13 cellular contexts compared by ENCODE assay signal in genomic region chr7:3068568-3068967, GRCh38. TPM values are rescaled to one million over a fixed set of nuclear protein-coding genes. Genes with fewer than 3 reads are reported as not detected.
DNase-seq lines count a peak whose midpoint lies in the region; ATAC-seq and TF ChIP-seq lines count a peak whose summit lies in the region.
"Had no signal": no experiment of that assay in that cellular context is flagged by ENCODE, and none has a peak within 500 bp of the region (broad histone marks: within the 10 kb centered on the region; RNA-seq: fewer than 3 reads in every experiment).

No MANE protein-coding gene starts in this region.

- H3K27me3 ChIP-seq in Karpas-422 (ENCODE audit: low read length): no peaks in the 10 kb centered on the region
- peaks cover 0 to 11% of the 10 kb centered on the region in 2 donors for H3K27me3 ChIP-seq in left lung
- H3K27me3 ChIP-seq: Peyer's patch had no signal

- H3K27ac ChIP-seq in Karpas-422 (ENCODE audit: low read length): no peak overlapping the region
- no peak overlapping the region for H3K27ac ChIP-seq in left lung
- H3K27ac ChIP-seq: stomach had no signal

- peaks cover 77% of the 10 kb centered on the region for H3K4me1 Mint-ChIP-seq in stimulated activated naive CD8-positive, alpha-beta T cell treated with anti-CD3 and anti-CD28 coated beads, Interleukin-15, Interleukin-2, amounts not matched to agents 100 ng/mL and 50 ng/mL, for 24 hours (ENCODE audit: low read depth)

- intact Hi-C loops in left lung (cut with DNase I): no loop called here

- H3K4me3 Mint-ChIP-seq in stimulated activated naive CD8-positive, alpha-beta T cell treated with anti-CD3 and anti-CD28 coated beads, Interleukin-15, Interleukin-2, amounts not matched to agents 100 ng/mL and 50 ng/mL, for 24 hours: peak overlapping the region; percentile 18
- H3K4me3 Mint-ChIP-seq: WTC11 had no signal

- no peaks in the 10 kb centered on the region for H3K9me2 ChIP-seq in Karpas-422 (replicated peaks; ENCODE audit: insufficient read depth, low read length)

- H3K27ac Mint-ChIP-seq in stimulated activated naive CD8-positive, alpha-beta T cell treated with anti-CD3 and anti-CD28 coated beads, Interleukin-15, Interleukin-2, amounts not matched to agents 100 ng/mL and 50 ng/mL, for 24 hours: peak overlapping the region; percentile 50
- H3K27ac Mint-ChIP-seq: WTC11 had no signal

- H3K4me1 ChIP-seq in Karpas-422 (ENCODE audit: low read length) (no peaks in the 10 kb centered on the region), left lung (no peaks in the 10 kb centered on the region)
- H3K4me1 ChIP-seq: stomach had no signal

- H3K4me2 ChIP-seq in Karpas-422 (ENCODE audit: low read depth, low read length, poor library complexity, severe bottlenecking): no peak overlapping the region

- H3K9ac ChIP-seq in Karpas-422 (ENCODE audit: low read length): no peak overlapping the region

- H3K9me3 Mint-ChIP-seq in stimulated activated naive CD8-positive, alpha-beta T cell treated with anti-CD3 and anti-CD28 coated beads, Interleukin-15, Interleukin-2, amounts not matched to agents 100 ng/mL and 50 ng/mL, for 24 hours: peaks cover 18% of the 10 kb centered on the region

- no peaks in the 10 kb centered on the region for H3K79me2 ChIP-seq in Karpas-422 (ENCODE audit: low read length)

- H3K4me3 ChIP-seq in Karpas-422 (ENCODE audit: low read length) (no peak overlapping the region), cardiac fibroblast (replicated peaks in 1 of 2; ENCODE audit: low read depth in 2 of 2, low read length in 2 of 2) (no peak overlapping the region), left lung (no peak overlapping the region)
- H3K4me3 ChIP-seq: Peyer's patch, stomach had no signal

- H4K20me1 ChIP-seq in Karpas-422 (ENCODE audit: insufficient read depth, low read depth, low read length): no peaks in the 10 kb centered on the region

- ATAC-seq in stimulated activated naive CD8-positive, alpha-beta T cell treated with anti-CD3 and anti-CD28 coated beads, Interleukin-15, Interleukin-2, amounts not matched to agents 100 U/mL and 50 U/mL, for 24 hours: no peak
- no peak for ATAC-seq in left lung
- ATAC-seq in HG02759 (IDR thresholded peaks at IDR 0.05; ENCODE audit: unreplicated experiment): no peak
- ATAC-seq: WTC11 had no signal

- no peak for TF ChIP-seq CTCF in cardiac fibroblast (IDR thresholded peaks at IDR 0.05; ENCODE audit: low read depth, low read length)
- no peak for TF ChIP-seq CTCF in left lung (IDR thresholded peaks at IDR 0.05)

- H3K36me3 Mint-ChIP-seq in stimulated activated naive CD8-positive, alpha-beta T cell treated with anti-CD3 and anti-CD28 coated beads, Interleukin-15, Interleukin-2, amounts not matched to agents 100 ng/mL and 50 ng/mL, for 24 hours (ENCODE audit: low read depth): peaks cover 10% of the 10 kb centered on the region

- H3K27me3 Mint-ChIP-seq in stimulated activated naive CD8-positive, alpha-beta T cell treated with anti-CD3 and anti-CD28 coated beads, Interleukin-15, Interleukin-2, amounts not matched to agents 100 ng/mL and 50 ng/mL, for 24 hours: no peaks in the 10 kb centered on the region

- H3K36me3 ChIP-seq in Karpas-422 (ENCODE audit: insufficient read depth, low read length): no peaks in the 10 kb centered on the region
- no peaks in the 10 kb centered on the region for H3K36me3 ChIP-seq in left lung
- H3K36me3 ChIP-seq: Peyer's patch, stomach had no signal

- no peak for DNase-seq in stimulated activated naive CD8-positive, alpha-beta T cell treated with anti-CD3 and anti-CD28 coated beads, Interleukin-15, Interleukin-2, amounts not matched to agents 100 U/mL and 50 U/mL, for 24 hours
- DNase-seq in Karpas-422 (peak; percentile 51), cardiac fibroblast (ENCODE audit: low read depth in 2 of 2) (peak; percentile 9 to 21), left lung (no peak), mucosa of gallbladder (ENCODE audit: low spot score) (no peak), mesenteric fat pad (ENCODE audit: low spot score) (no peak)
- DNase-seq: amniotic stem cell, NCI-H187, stomach had no signal

- H3K9me3 ChIP-seq in Karpas-422 (ENCODE audit: low read length) (no peaks in the 10 kb centered on the region), left lung (peaks cover 0 to 6% of the 10 kb centered on the region in 2 donors)
- H3K9me3 ChIP-seq: Peyer's patch had no signal

- H2AFZ ChIP-seq in Karpas-422 (ENCODE audit: low read length): no peak overlapping the region

RNA-seq across cellular contexts. Expression of gene CARD11, which starts 24.9 kb away (rescaled TPM):
- 38.5 and 87.2 TPM in 2 replicates for total RNA-seq in Karpas-422 (2014; rRNA removed; shearing (Covaris generic); ENCODE audit: low replicate concordance)
- total RNA-seq in left lung (1 to 10 TPM; 4.7 to 8.1 TPM), mucosa of gallbladder (35.8 TPM), mesenteric fat pad (0.42 TPM)

Comparison
In these comparisons a context has a peak if more than half of its experiments do, and no peak if none do; other contexts are left out.
1. DNase-seq: peak in Karpas-422 (single experiment) and cardiac fibroblast (2 of 2); none in stimulated activated naive CD8-positive, alpha-beta T cell treated with anti-CD3 and anti-CD28 coated beads, Interleukin-15, Interleukin-2, amounts not matched to agents 100 U/mL and 50 U/mL, for 24 hours (single experiment), left lung (0 of 2), mucosa of gallbladder (single experiment) and mesenteric fat pad (single experiment).